ENCODE assay signal across 7 cellular contexts in the genomic region with DNA sequence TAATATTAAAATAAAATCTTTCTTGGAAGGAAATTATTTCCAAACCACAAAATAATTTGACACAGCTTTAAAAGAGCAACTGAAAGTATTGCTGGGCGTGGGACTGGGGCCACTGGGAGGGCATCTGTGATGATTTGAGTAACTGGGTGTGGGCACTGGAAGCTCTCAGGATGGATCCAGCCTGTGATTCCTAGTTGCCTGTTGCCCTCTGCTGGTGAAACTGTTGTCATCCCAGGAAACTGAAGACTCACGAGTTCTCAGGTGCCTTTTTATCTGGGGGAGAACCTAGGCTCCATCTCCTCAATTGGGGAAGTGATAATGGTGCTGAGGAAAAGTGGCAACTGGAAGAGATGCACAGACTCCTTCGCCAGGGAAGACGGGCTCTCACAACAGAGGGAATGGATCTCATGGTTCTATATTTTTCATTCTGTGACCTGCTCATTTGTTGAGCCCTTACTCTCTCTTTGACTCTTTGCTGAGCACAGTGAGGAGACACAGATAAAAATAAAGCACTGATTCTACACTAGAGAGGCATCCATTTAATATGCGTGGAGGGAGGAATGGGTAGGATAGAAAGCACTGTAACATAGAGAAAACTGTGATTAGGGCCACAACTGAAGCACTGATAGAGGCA.
DNase-seq lines count a peak whose midpoint lies in the region; ATAC-seq and TF ChIP-seq lines count a peak whose summit lies in the region.

No MANE protein-coding gene starts in this region.

- H4K8ac ChIP-seq in mesenchymal stem cell (ENCODE audit: low read length), result no peak overlapping the region

- H3K4me1 ChIP-seq in endodermal cell (ENCODE audit: control insufficient read depth, insufficient read depth, low read length) (peaks cover 5% of the 10 kb centered on the region), mesenchymal stem cell (ENCODE audit: control insufficient read depth, insufficient read depth, low read depth, low read length) (peaks cover 2% of the 10 kb centered on the region), upper lobe of left lung (no peaks in the 10 kb centered on the region)
- no peaks in the 10 kb centered on the region for H3K4me1 ChIP-seq in CD4-positive, alpha-beta memory T cell (ENCODE audit: insufficient read depth, low read length)

- no peaks in the 10 kb centered on the region for H3K9me3 Mint-ChIP-seq in endodermal cell
- no peaks in the 10 kb centered on the region for H3K9me3 Mint-ChIP-seq in CD4-positive, alpha-beta memory T cell

- POLR2A ChIA-PET in RWPE1 (lab: Yijun Ruan, JAX; ENCODE audit: low non-redundant PET), result no interaction called here
- POLR2A ChIA-PET in CD4-positive, alpha-beta memory T cell (lab: Charles Lee; ENCODE audit: partially characterized antibody), result no interaction called here

- H2BK15ac ChIP-seq in mesenchymal stem cell (ENCODE audit: low read depth, poor library complexity, severe bottlenecking), result no peak overlapping the region

- H3K36me3 ChIP-seq in endodermal cell (ENCODE audit: control insufficient read depth, insufficient read depth, low read length) (no peaks in the 10 kb centered on the region), mesenchymal stem cell (ENCODE audit: control insufficient read depth in 1 of 2, insufficient read depth in 2 of 2, low read depth in 1 of 2, low read length in 2 of 2) (no peaks in the 10 kb centered on the region), upper lobe of left lung (no peaks in the 10 kb centered on the region)
- H3K36me3 ChIP-seq in CD4-positive, alpha-beta memory T cell (ENCODE audit: insufficient read depth, low read length), result no peaks in the 10 kb centered on the region

- TF ChIP-seq CTCF in LNCaP clone FGC (IDR thresholded peaks at IDR 0.05; ENCODE audit: control insufficient read depth, extremely low read depth, insufficient read depth) (peak; percentile 93), RWPE1 (conservative IDR thresholded peaks at IDR 0.05; ENCODE audit: low read depth) (peak; percentile 76), endodermal cell (conservative IDR thresholded peaks at IDR 0.05) (peak; percentile 86), upper lobe of left lung (IDR thresholded peaks at IDR 0.05) (peak; percentile 29 to 72 (median 46))

- no peak overlapping the region for H2AFZ ChIP-seq in mesenchymal stem cell (ENCODE audit: low read depth, low read length)

- H3K27ac Mint-ChIP-seq in endodermal cell, result no peak overlapping the region
- H3K27ac Mint-ChIP-seq in CD4-positive, alpha-beta memory T cell, result no peak overlapping the region

- no peak overlapping the region for H3K23ac ChIP-seq in mesenchymal stem cell (ENCODE audit: low read length in 2 of 2)

- H3K14ac ChIP-seq in mesenchymal stem cell (ENCODE audit: low read length in 2 of 2), result no peak overlapping the region

- no peak for TF ChIP-seq EP300 in upper lobe of left lung (IDR thresholded peaks at IDR 0.05)

- CTCF ChIA-PET in RWPE1 (lab: Yijun Ruan, JAX), result interaction anchor here (0.6 to 1.3 kb wide), 8 partner anchors 15 to 1493 kb away, joined by 3 to 5 read pairs (median 3); no protein-coding TSS in a partner anchor
- CTCF ChIA-PET in CD4-positive, alpha-beta memory T cell (lab: Charles Lee; ENCODE audit: partially characterized antibody), result interaction anchor here (2.6 kb wide), 1 partner anchor 1493 kb away, joined by 9 read pairs; no protein-coding TSS in a partner anchor

- no peak overlapping the region for H3K4me2 ChIP-seq in mesenchymal stem cell (ENCODE audit: low read length, poor library complexity, severe bottlenecking)

- H3K79me1 ChIP-seq in mesenchymal stem cell (replicated peaks; ENCODE audit: low read length, poor library complexity, severe bottlenecking), result no peaks in the 10 kb centered on the region

- WGBS in endodermal cell (ENCODE audit: insufficient coverage in 1 of 2, insufficient read length in 1 of 2), 2 experiments, result 57 to 60% methylated on average over 4 to 5 of the region's 5 CpGs
- WGBS in mesenchymal stem cell, result 38% methylated on average over 5 of the region's 5 CpGs
- 45 to 46% methylated on average over 5 of the region's 5 CpGs for WGBS in upper lobe of left lung, 2 donors

- no peak overlapping the region for H4K91ac ChIP-seq in mesenchymal stem cell (ENCODE audit: low read length)

- DNase-seq in G401 (ENCODE audit: low spot score), result peak; percentile 94
- peak; percentile 36 for DNase-seq in LNCaP clone FGC (ENCODE audit: low read depth)
- peak; percentile 79 for DNase-seq in RWPE1 (ENCODE audit: low spot score)
- DNase-seq in endodermal cell, result peak; percentile 84
- DNase-seq in mesenchymal stem cell, result peak; percentile 70
- peak in 1 of 2 donors; percentile 63 for DNase-seq in upper lobe of left lung
- no peak for DNase-seq in CD4-positive, alpha-beta memory T cell

- H2BK120ac ChIP-seq in mesenchymal stem cell (ENCODE audit: low read depth, low read length), result no peak overlapping the region

- H3K4me3 ChIP-seq in LNCaP clone FGC (ENCODE audit: low read depth, low read length), result no peak overlapping the region
- H3K4me3 ChIP-seq in endodermal cell (ENCODE audit: low read length), result no peak overlapping the region
- peak overlapping the region in 1 of 2 experiments; percentile 26 for H3K4me3 ChIP-seq in mesenchymal stem cell (ENCODE audit: insufficient read depth in 1 of 2, low read depth in 1 of 2, low read length in 2 of 2)
- no peak overlapping the region for H3K4me3 ChIP-seq in upper lobe of left lung
- H3K4me3 ChIP-seq in CD4-positive, alpha-beta memory T cell (ENCODE audit: low read length in 2 of 2), result no peak overlapping the region

- no peak overlapping the region for H2BK5ac ChIP-seq in mesenchymal stem cell (ENCODE audit: low read depth, low read length, poor library complexity, severe bottlenecking)

- intact Hi-C loops in CD4-positive, alpha-beta memory T cell (cut with micrococcal nuclease), result no loop called here

- in situ Hi-C loops in G401 (cut with HindIII; ENCODE audit: low sequenced_read_pairs), result no loop called here

- H3K36me3 Mint-ChIP-seq in endodermal cell (ENCODE audit: low read depth), result no peaks in the 10 kb centered on the region
- H3K36me3 Mint-ChIP-seq in CD4-positive, alpha-beta memory T cell, result no peaks in the 10 kb centered on the region

- peak; percentile 64 to 92 for ATAC-seq in upper lobe of left lung (ENCODE audit: low FRiP score in 2 of 2)

- no peak overlapping the region for H2AK5ac ChIP-seq in mesenchymal stem cell (ENCODE audit: low read length, severe bottlenecking)

- peaks cover 2% of the 10 kb centered on the region for H3K27me3 Mint-ChIP-seq in endodermal cell (ENCODE audit: insufficient read depth)
- H3K27me3 Mint-ChIP-seq in CD4-positive, alpha-beta memory T cell, result no peaks in the 10 kb centered on the region

- H3K4me3 Mint-ChIP-seq in endodermal cell, result no peak overlapping the region
- H3K4me3 Mint-ChIP-seq in CD4-positive, alpha-beta memory T cell, result no peak overlapping the region

- H3K9ac ChIP-seq in endodermal cell (ENCODE audit: extremely low read depth, low read length, poor library complexity, severe bottlenecking), result no peak overlapping the region
- H3K9ac ChIP-seq in mesenchymal stem cell (ENCODE audit: low read length), result peak overlapping the region; percentile 50

- H3K9me3 ChIP-seq in endodermal cell (ENCODE audit: control insufficient read depth, low read length) (no peaks in the 10 kb centered on the region), mesenchymal stem cell (ENCODE audit: control insufficient read depth, low read length) (no peaks in the 10 kb centered on the region), upper lobe of left lung (no peaks in the 10 kb centered on the region)
- no peaks in the 10 kb centered on the region for H3K9me3 ChIP-seq in CD4-positive, alpha-beta memory T cell (ENCODE audit: control insufficient read depth in 1 of 2, low read length in 2 of 2)

- no peak overlapping the region for H3K18ac ChIP-seq in mesenchymal stem cell (ENCODE audit: low read depth in 1 of 2, low read length in 2 of 2)

- peaks cover 20% of the 10 kb centered on the region for H3K4me1 Mint-ChIP-seq in endodermal cell
- H3K4me1 Mint-ChIP-seq in CD4-positive, alpha-beta memory T cell, result no peaks in the 10 kb centered on the region

- no peak for TF ChIP-seq POLR2A in upper lobe of left lung (IDR thresholded peaks at IDR 0.05)

- no peak overlapping the region for H2BK12ac ChIP-seq in mesenchymal stem cell (ENCODE audit: low read length in 2 of 2)

- H3K4ac ChIP-seq in mesenchymal stem cell (ENCODE audit: low read depth in 1 of 2, low read length in 2 of 2), result no peak overlapping the region

- H3K27me3 ChIP-seq in endodermal cell (ENCODE audit: control insufficient read depth, insufficient read depth, low read length, poor library complexity, severe bottlenecking), result no peaks in the 10 kb centered on the region
- no peaks in the 10 kb centered on the region for H3K27me3 ChIP-seq in mesenchymal stem cell (ENCODE audit: control insufficient read depth in 1 of 2, insufficient read depth in 1 of 2, low read length in 2 of 2)
- H3K27me3 ChIP-seq in upper lobe of left lung, result no peaks in the 10 kb centered on the region
- no peaks in the 10 kb centered on the region for H3K27me3 ChIP-seq in CD4-positive, alpha-beta memory T cell (ENCODE audit: insufficient read depth, low read length)

- H3K27ac ChIP-seq in RWPE1 (no peak overlapping the region), endodermal cell (ENCODE audit: low read depth, low read length) (no peak overlapping the region), mesenchymal stem cell (ENCODE audit: low read length, poor library complexity, severe bottlenecking) (no peak overlapping the region), upper lobe of left lung (no peak overlapping the region)
- no peak overlapping the region for H3K27ac ChIP-seq in CD4-positive, alpha-beta memory T cell (ENCODE audit: low read depth, low read length)

Comparison
In these comparisons a context has a peak if more than half of its experiments do, and no peak if none do; other contexts are left out.
1. DNase-seq: peak in G401 (single experiment), LNCaP clone FGC (single experiment), RWPE1 (single experiment), endodermal cell (single experiment) and mesenchymal stem cell (single experiment); none in CD4-positive, alpha-beta memory T cell (0 of 5).
2. Peak in every context shown above with its lines, with median percentiles within 50 percentile points of each other: CTCF ChIP-seq.